ENCODE assay signal across 10 cellular contexts in the genomic region with DNA sequence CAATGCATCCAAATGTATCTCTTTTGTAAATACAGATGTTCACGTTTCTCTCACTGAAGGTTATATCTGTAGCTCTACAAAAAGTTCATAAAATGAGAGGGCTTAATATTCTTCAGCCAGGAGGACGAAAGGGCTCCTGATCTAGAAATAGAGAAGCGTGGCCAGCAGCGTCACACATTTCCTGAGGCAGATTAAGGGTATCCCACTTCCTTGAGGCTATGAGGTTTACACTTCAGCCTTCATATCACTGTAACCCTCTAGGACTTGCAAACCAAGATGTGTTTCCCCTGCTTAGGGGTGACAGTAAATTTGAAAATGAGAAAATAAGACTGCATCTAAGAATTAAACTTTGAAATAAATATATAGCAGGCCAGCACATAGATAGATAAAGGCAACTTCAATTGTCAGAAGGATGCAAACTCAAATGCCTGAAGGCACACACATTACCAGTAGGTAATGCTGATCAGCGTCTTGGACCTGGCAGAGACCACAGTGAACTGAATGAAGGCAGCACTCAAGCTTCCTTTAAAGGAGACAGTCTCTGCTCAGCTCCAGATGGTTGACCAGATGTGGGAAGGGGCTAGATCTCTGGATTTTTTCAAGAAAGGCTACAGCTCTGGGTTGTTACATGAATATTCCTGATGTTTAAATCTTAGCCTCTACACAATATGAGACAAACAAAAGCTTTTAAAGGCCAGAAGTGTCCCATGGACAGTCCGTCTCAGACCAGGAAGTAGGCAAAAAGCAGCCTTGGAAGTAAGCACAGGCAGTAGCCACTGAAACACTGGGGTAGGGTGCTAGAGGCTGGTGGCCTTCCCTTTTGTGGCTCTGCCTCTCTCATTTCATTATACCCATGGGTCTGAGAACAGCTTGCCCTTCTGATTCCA.
DNase-seq lines count a peak whose midpoint lies in the region; ATAC-seq lines count a peak whose summit lies in the region.
"Had no signal": no experiment of that assay in that cellular context is flagged by ENCODE, and none has a peak within 500 bp of the region (broad histone marks: within the 10 kb centered on the region; RNA-seq: fewer than 3 reads in every experiment).

No MANE protein-coding gene starts in this region.

- H3K27ac ChIP-seq in muscle layer of duodenum (ENCODE audit: low read length): peak overlapping the region; percentile 11

- H3K4me1 ChIP-seq in muscle layer of duodenum (ENCODE audit: control insufficient read depth in 1 of 2, insufficient read depth in 2 of 2, low read length in 2 of 2): no peaks in the 10 kb centered on the region

- peaks cover 11% of the 10 kb centered on the region for H3K9me3 Mint-ChIP-seq in activated T-helper 17 cell treated with anti-CD3 and anti-CD28 coated beads, Interleukin-2, amount 50 U/mL, for 72 hours
- peaks cover 9% of the 10 kb centered on the region for H3K9me3 Mint-ChIP-seq in activated CD8-positive, alpha-beta T cell treated with anti-CD3 and anti-CD28 coated beads, Interleukin-2, amount 10 ng/mL, durations not matched to agents 7 days and 5 days (ENCODE audit: insufficient read depth)

- H3K27me3 ChIP-seq in muscle layer of duodenum (ENCODE audit: low read depth, low read length): no peaks in the 10 kb centered on the region

- H3K27me3 Mint-ChIP-seq in activated T-helper 17 cell treated with anti-CD3 and anti-CD28 coated beads, Interleukin-2, amount 50 U/mL, for 72 hours: peaks cover 3% of the 10 kb centered on the region
- no peaks in the 10 kb centered on the region for H3K27me3 Mint-ChIP-seq in activated CD8-positive, alpha-beta T cell treated with anti-CD3 and anti-CD28 coated beads, Interleukin-2, amount 10 ng/mL, durations not matched to agents 7 days and 5 days (ENCODE audit: low read depth)

- no peak overlapping the region for H3K4me3 ChIP-seq in muscle layer of duodenum (ENCODE audit: low read depth in 1 of 2, low read length in 2 of 2)

- CTCF ChIA-PET in activated CD8-positive, alpha-beta T cell treated with anti-CD3 and anti-CD28 coated beads, Interleukin-2, amount 10 ng/mL, durations not matched to agents 7 days and 5 days (lab: Charles Lee): no interaction called here

- H3K27ac Mint-ChIP-seq in activated T-helper 17 cell treated with anti-CD3 and anti-CD28 coated beads, Interleukin-2, amount 50 U/mL, for 72 hours: no peak overlapping the region
- no peak overlapping the region for H3K27ac Mint-ChIP-seq in activated CD8-positive, alpha-beta T cell treated with anti-CD3 and anti-CD28 coated beads, Interleukin-2, amount 10 ng/mL, durations not matched to agents 7 days and 5 days

- no peaks in the 10 kb centered on the region for H3K4me1 Mint-ChIP-seq in activated T-helper 17 cell treated with anti-CD3 and anti-CD28 coated beads, Interleukin-2, amount 50 U/mL, for 72 hours
- H3K4me1 Mint-ChIP-seq in activated CD8-positive, alpha-beta T cell treated with anti-CD3 and anti-CD28 coated beads, Interleukin-2, amount 10 ng/mL, durations not matched to agents 7 days and 5 days (ENCODE audit: low read depth): peaks cover 9% of the 10 kb centered on the region

- peak; percentile 36 for ATAC-seq in GM19023 (IDR thresholded peaks at IDR 0.05; ENCODE audit: unreplicated experiment)
- ATAC-seq in HG02571 (IDR thresholded peaks at IDR 0.05; ENCODE audit: unreplicated experiment): peak; percentile 42
- peak; percentile 22 for ATAC-seq in HG03469 (IDR thresholded peaks at IDR 0.05; ENCODE audit: unreplicated experiment)
- no peak for ATAC-seq in activated T-helper 17 cell treated with anti-CD3 and anti-CD28 coated beads, Interleukin-2, amount 50 U/mL, for 72 hours (replicated peaks)
- no peak for ATAC-seq in activated CD8-positive, alpha-beta T cell treated with anti-CD3 and anti-CD28 coated beads, Interleukin-2, amount 10 ng/mL, durations not matched to agents 7 days and 5 days

- POLR2A ChIA-PET in activated CD8-positive, alpha-beta T cell treated with anti-CD3 and anti-CD28 coated beads, Interleukin-2, amount 10 ng/mL, durations not matched to agents 7 days and 5 days (lab: Charles Lee): interaction anchor here (0.6 kb wide), 2 partner anchors 18 to 34 kb away, joined by 3 read pairs; no protein-coding TSS in a partner anchor

- H3K4me3 Mint-ChIP-seq in activated T-helper 17 cell treated with anti-CD3 and anti-CD28 coated beads, Interleukin-2, amount 50 U/mL, for 72 hours: no peak overlapping the region
- H3K4me3 Mint-ChIP-seq in activated CD8-positive, alpha-beta T cell treated with anti-CD3 and anti-CD28 coated beads, Interleukin-2, amount 10 ng/mL, durations not matched to agents 7 days and 5 days: no peak overlapping the region

- H3K9me3 ChIP-seq in muscle layer of duodenum (ENCODE audit: control insufficient read depth in 1 of 2, low read length in 2 of 2): no peaks in the 10 kb centered on the region

- no peak for DNase-seq in activated CD8-positive, alpha-beta T cell treated with anti-CD3 and anti-CD28 coated beads, Interleukin-2, amount 10 ng/mL, durations not matched to agents 7 days and 5 days
- DNase-seq in NCI-H2227 (lab: John Stamatoyannopoulos, UW; ENCODE audit: unreplicated experiment) (no peak), NCI-H526 treated with DMSO at 0.1 percent for 48 hours (lab: John Stamatoyannopoulos, UW) (no peak)
- DNase-seq: NCI-H748 treated with DMSO at 0.1 percent for 48 hours; stimulated activated CD4-positive, alpha-beta T cell treated with anti-CD3 and anti-CD28 coated beads, Interleukin-2, amount 100 ng/mL, for 24 hours had no signal

- H3K36me3 ChIP-seq in muscle layer of duodenum (ENCODE audit: control insufficient read depth in 1 of 2, insufficient read depth in 2 of 2, low read length in 2 of 2): no peaks in the 10 kb centered on the region

- H3K36me3 Mint-ChIP-seq in activated T-helper 17 cell treated with anti-CD3 and anti-CD28 coated beads, Interleukin-2, amount 50 U/mL, for 72 hours (ENCODE audit: low read depth): no peaks in the 10 kb centered on the region
- H3K36me3 Mint-ChIP-seq in activated CD8-positive, alpha-beta T cell treated with anti-CD3 and anti-CD28 coated beads, Interleukin-2, amount 10 ng/mL, durations not matched to agents 7 days and 5 days (ENCODE audit: low read depth): no peaks in the 10 kb centered on the region

Comparison
In these comparisons a context has a peak if more than half of its experiments do, and no peak if none do; other contexts are left out.
1. ATAC-seq: peak in GM19023 (single experiment), HG02571 (single experiment) and HG03469 (single experiment); none in activated T-helper 17 cell treated with anti-CD3 and anti-CD28 coated beads, Interleukin-2, amount 50 U/mL, for 72 hours (single experiment) and activated CD8-positive, alpha-beta T cell treated with anti-CD3 and anti-CD28 coated beads, Interleukin-2, amount 10 ng/mL, durations not matched to agents 7 days and 5 days (single experiment).